In genomic region chr1:52632732-52633290, GRCh38 we compare ENCODE assay signal across 8 cellular contexts. TPM values are rescaled to one million over a fixed set of nuclear protein-coding genes. Genes with fewer than 3 reads are reported as not detected.
DNase-seq lines count a peak whose midpoint lies in the region; ATAC-seq and TF ChIP-seq lines count a peak whose summit lies in the region.

TSS of gene SHISAL2A (plus strand) at chr1:52633168. CDS start at chr1:52633494, 326 bp downstream.

- CTCF ChIA-PET in SK-N-SH (lab: Yijun Ruan, JAX): interaction anchor here (1.3 kb wide), 2 partner anchors 9 to 12 kb away, joined by 4 to 5 read pairs; no protein-coding TSS in a partner anchor

- ATAC-seq in GM18907 (IDR thresholded peaks at IDR 0.05; ENCODE audit: unreplicated experiment) (no peak), GM21390 (IDR thresholded peaks at IDR 0.05; ENCODE audit: unreplicated experiment) (no peak), GM18867 (IDR thresholded peaks at IDR 0.05; ENCODE audit: unreplicated experiment) (no peak)

- H3K4me1 ChIP-seq in SK-N-SH (ENCODE audit: control insufficient read depth in 1 of 2, insufficient read depth in 2 of 2, low read depth in 1 of 2, low read length in 1 of 2) (peaks cover 0 to 9% of the 10 kb centered on the region in 2 experiments; a peak in 1 of 4 replicates), iPS-20b (ENCODE audit: insufficient read depth, low read length) (peaks cover 5% of the 10 kb centered on the region; the same call in 1 of the 2 replicates)

- H3K27ac ChIP-seq in SK-N-SH (ENCODE audit: low read depth in 2 of 2, low read length in 1 of 2) (no peak within 1 kb of the TSS), iPS-20b (ENCODE audit: low read length) (no peak within 1 kb of the TSS)

- POLR2A ChIA-PET in SK-N-SH (lab: Yijun Ruan, JAX): interaction anchor here (0.7 to 1.5 kb wide), 2 partner anchors 78 to 80 kb away, joined by 3 to 4 read pairs; partner anchors contain the start of gene TUT4

- no peak for TF ChIP-seq EP300 in SK-N-SH (IDR thresholded peaks at IDR 0.05; ENCODE audit: borderline replicate concordance in 1 of 2, low read depth in 1 of 2, low read length in 1 of 2)

- no peak within 1 kb of the TSS for H3K9ac ChIP-seq in SK-N-SH
- peak within 1 kb of the TSS; percentile 53; the same call in 1 of the 2 replicates for H3K9ac ChIP-seq in iPS-20b (ENCODE audit: low read depth, low read length)

- H2AFZ ChIP-seq in SK-N-SH (ENCODE audit: low read depth): peak within 1 kb of the TSS; percentile 89

- peak within 1 kb of the TSS; percentile 55 for H3K4me2 ChIP-seq in SK-N-SH

- H3K27me3 ChIP-seq in SK-N-SH (ENCODE audit: insufficient read depth): peaks cover 6% of the 10 kb centered on the region; the same call in 1 of the 2 replicates
- peaks cover 59% of the 10 kb centered on the region for H3K27me3 ChIP-seq in iPS-20b (ENCODE audit: insufficient read depth, low read length)

- WGBS in SK-N-SH (ENCODE audit: low lambda C conversion rate): 68% methylated on average over 11 of the region's 53 CpGs

- no peak for TF ChIP-seq CTCF in GM10266 (IDR thresholded peaks at IDR 0.05; ENCODE audit: control insufficient read depth, insufficient read depth, low read depth, missing control alignments)
- TF ChIP-seq CTCF in SK-N-SH (IDR thresholded peaks at IDR 0.05): no peak

- H3K36me3 ChIP-seq in SK-N-SH (replicated peaks in 1 of 2; ENCODE audit: control insufficient read depth in 1 of 2, insufficient read depth in 2 of 2, low read length in 1 of 2) (no peaks in the 10 kb centered on the region), iPS-20b (ENCODE audit: insufficient read depth, low read depth, low read length) (no peaks in the 10 kb centered on the region)

- H3K9me3 ChIP-seq in SK-N-SH (no peaks in the 10 kb centered on the region), iPS-20b (ENCODE audit: insufficient read depth, low read depth, low read length) (no peaks in the 10 kb centered on the region)

- no peaks in the 10 kb centered on the region for H3F3A ChIP-seq in SK-N-SH (replicated peaks; ENCODE audit: insufficient read depth)

- no peaks in the 10 kb centered on the region for H3K79me2 ChIP-seq in SK-N-SH (ENCODE audit: insufficient read depth)

- DNase-seq in GM10266 (ENCODE audit: extremely low spot score): peak; percentile 57
- DNase-seq in SK-N-SH: peak; percentile 87
- peak; percentile 29 for DNase-seq in activated naive CD8-positive, alpha-beta T cell treated with anti-CD3 and anti-CD28 coated beads, Interleukin-2, amount 50 U/mL, for 16 hours (ENCODE audit: low read depth, low spot score)
- peak; percentile 54 for DNase-seq in stimulated activated CD4-positive, alpha-beta T cell treated with anti-CD3 and anti-CD28 coated beads, Interleukin-1b, Interleukin-23, amount 100 ng/mL, for 48 hours

- no peak for TF ChIP-seq RAD21 in SK-N-SH (IDR thresholded peaks at IDR 0.05; ENCODE audit: low read length)

- no peaks in the 10 kb centered on the region for H3K9me2 ChIP-seq in SK-N-SH

- H3K4me3 ChIP-seq in SK-N-SH (ENCODE audit: low read depth in 2 of 2, low read length in 1 of 2): peak within 1 kb of the TSS; percentile 12 to 42; a peak in 2 of 4 replicates
- peak within 1 kb of the TSS; percentile 49; the same call in 1 of the 2 replicates for H3K4me3 ChIP-seq in iPS-20b (ENCODE audit: low read length)

- no peaks in the 10 kb centered on the region for H4K20me1 ChIP-seq in SK-N-SH (ENCODE audit: insufficient read depth)

TF ChIP-seq in SK-N-SH, 30 proteins besides CTCF, POLR2A, EP300 and RAD21:
- no peak for TF ChIP-seq FOXJ3 (CRISPR knock-in tag; IDR thresholded peaks at IDR 0.05)
- no peak for TF ChIP-seq CHD2 (IDR thresholded peaks at IDR 0.05; ENCODE audit: low read length, partially characterized antibody)
- no peak for TF ChIP-seq GATA2 (CRISPR knock-in tag; IDR thresholded peaks at IDR 0.05)
- no peak for TF ChIP-seq IRF3 (IDR thresholded peaks at IDR 0.05; ENCODE audit: low read depth, low read length)
- TF ChIP-seq FOSL2 (IDR thresholded peaks at IDR 0.05; ENCODE audit: borderline replicate concordance, low read depth): no peak
- TF ChIP-seq, protein P1, sequence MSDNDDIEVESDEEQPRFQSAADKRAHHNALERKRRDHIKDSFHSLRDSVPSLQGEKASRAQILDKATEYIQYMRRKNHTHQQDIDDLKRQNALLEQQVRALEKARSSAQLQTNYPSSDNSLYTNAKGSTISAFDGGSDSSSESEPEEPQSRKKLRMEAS (IDR thresholded peaks at IDR 0.05; ENCODE audit: low read depth): no peak
- TF ChIP-seq EZH2phosphoT487 (IDR thresholded peaks at IDR 0.05; ENCODE audit: borderline replicate concordance, low read depth): no peak
- TF ChIP-seq SMC3 (IDR thresholded peaks at IDR 0.05; ENCODE audit: low read depth, low read length): no peak
- no peak for TF ChIP-seq JUND (IDR thresholded peaks at IDR 0.05)
- no peak for TF ChIP-seq YY1 (IDR thresholded peaks at IDR 0.05; ENCODE audit: low read depth)
- TF ChIP-seq FOXM1 (IDR thresholded peaks at IDR 0.05; ENCODE audit: low read depth): no peak
- TF ChIP-seq, protein P2, sequence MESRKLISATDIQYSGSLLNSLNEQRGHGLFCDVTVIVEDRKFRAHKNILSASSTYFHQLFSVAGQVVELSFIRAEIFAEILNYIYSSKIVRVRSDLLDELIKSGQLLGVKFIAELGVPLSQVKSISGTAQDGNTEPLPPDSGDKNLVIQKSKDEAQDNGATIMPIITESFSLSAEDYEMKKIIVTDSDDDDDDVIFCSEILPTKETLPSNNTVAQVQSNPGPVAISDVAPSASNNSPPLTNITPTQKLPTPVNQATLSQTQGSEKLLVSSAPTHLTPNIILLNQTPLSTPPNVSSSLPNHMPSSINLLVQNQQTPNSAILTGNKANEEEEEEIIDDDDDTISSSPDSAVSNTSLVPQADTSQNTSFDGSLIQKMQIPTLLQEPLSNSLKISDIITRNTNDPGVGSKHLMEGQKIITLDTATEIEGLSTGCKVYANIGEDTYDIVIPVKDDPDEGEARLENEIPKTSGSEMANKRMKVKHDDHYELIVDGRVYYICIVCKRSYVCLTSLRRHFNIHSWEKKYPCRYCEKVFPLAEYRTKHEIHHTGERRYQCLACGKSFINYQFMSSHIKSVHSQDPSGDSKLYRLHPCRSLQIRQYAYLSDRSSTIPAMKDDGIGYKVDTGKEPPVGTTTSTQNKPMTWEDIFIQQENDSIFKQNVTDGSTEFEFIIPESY (IDR thresholded peaks at IDR 0.05; ENCODE audit: borderline replicate concordance, low read depth): no peak

RNA-seq across cellular contexts. Expression of gene SHISAL2A, which starts in this region (rescaled TPM):
- 0.07 TPM in 1 of 2 replicates, not detected in the other for polyA plus RNA-seq in SK-N-SH (2012; rRNA removed)
- polyA plus RNA-seq in SK-N-SH (2012; cell fraction: cytosol; rRNA removed): not detected in 2 replicates
- polyA plus RNA-seq in SK-N-SH (2012; cell fraction: nucleus; rRNA removed): 0.05 TPM in 1 of 2 replicates, not detected in the other

Comparison
In these comparisons a context has a peak if more than half of its experiments do, and no peak if none do; other contexts are left out.
1. Peak in DNase-seq, H3K4me3 ChIP-seq and H3K4me2 ChIP-seq in SK-N-SH; RNA of the gene not detected or under 1 TPM.
2. DNase-seq: peak in every context shown above with its lines; median percentile 87 in SK-N-SH; 57 in GM10266; 54 in stimulated activated CD4-positive, alpha-beta T cell treated with anti-CD3 and anti-CD28 coated beads, Interleukin-1b, Interleukin-23, amount 100 ng/mL, for 48 hours; 29 in activated naive CD8-positive, alpha-beta T cell treated with anti-CD3 and anti-CD28 coated beads, Interleukin-2, amount 50 U/mL, for 16 hours.